In the genomic region with DNA sequence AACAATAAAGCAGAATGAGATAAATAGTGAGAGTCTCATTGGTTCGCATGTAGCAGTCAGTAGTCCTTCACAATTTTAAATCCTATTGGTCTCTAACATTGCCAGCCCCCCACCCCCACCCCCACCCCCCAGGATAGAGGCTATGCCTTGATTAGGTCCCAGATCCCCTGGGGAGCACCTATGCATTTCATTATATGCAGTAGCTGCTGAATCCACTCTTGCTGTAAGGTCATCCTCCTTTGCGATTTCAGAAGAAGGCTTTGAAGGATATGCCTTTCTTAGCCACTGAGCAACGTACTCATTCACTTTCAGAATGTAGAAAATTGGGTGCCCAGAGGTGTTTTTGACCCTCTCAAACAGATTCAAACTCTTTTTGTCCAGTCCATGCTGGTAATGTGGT, we compare ENCODE assay signal across 4 cellular contexts.
"Had no signal": no experiment of that assay in that cellular context is flagged by ENCODE, and none has a peak within 500 bp of the region (broad histone marks: within the 10 kb centered on the region; RNA-seq: fewer than 3 reads in every experiment).

No MANE protein-coding gene starts in this region.

- H3K27ac ChIP-seq: GM23248 had no signal

- H2AFZ ChIP-seq: GM23248 had no signal

- H3K4me3 Mint-ChIP-seq: H9 had no signal

- H3K9ac ChIP-seq: GM23248 had no signal

- H3K27ac Mint-ChIP-seq: H9 had no signal

- H3K4me3 ChIP-seq: GM23248 had no signal

- DNase-seq: GM23248, H9, HCEC 1CT, IMR-90 had no signal
